ENCODE assay signal across 18 cellular contexts in the genomic region with DNA sequence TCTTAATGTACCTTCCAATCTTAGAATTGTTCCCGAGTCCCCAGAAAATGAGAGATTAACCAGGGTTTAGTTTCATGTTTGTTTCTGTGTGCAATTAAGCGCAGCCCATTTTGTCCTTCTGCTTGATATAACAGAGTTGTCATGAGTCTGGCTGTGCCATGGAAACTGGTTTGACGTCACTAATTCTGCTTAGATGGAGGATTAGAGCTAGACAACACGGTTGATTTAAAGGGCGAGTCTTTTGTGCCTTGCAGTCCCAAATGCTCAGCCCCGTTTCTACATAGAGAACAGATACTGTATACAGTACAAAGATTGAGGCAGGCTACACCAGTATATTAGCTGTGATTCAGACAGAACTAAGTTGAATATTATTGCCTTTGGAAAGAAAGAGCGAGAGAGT. TPM values are rescaled to one million over a fixed set of nuclear protein-coding genes. Genes with fewer than 3 reads are reported as not detected.
DNase-seq lines count a peak whose midpoint lies in the region; ATAC-seq and TF ChIP-seq lines count a peak whose summit lies in the region.
"Had no signal": no experiment of that assay in that cellular context is flagged by ENCODE, and none has a peak within 500 bp of the region (broad histone marks: within the 10 kb centered on the region; RNA-seq: fewer than 3 reads in every experiment).

No MANE protein-coding gene starts in this region.

- DNase-seq in NCI-H748 treated with DMSO at 0.1 percent for 48 hours (lab: John Stamatoyannopoulos, UW) (peak; percentile 48), cerebellum (ENCODE audit: low spot score) (peak; percentile 61), left lung (no peak), type B pancreatic cell (ENCODE audit: extremely low spot score, unreplicated experiment) (no peak), NCI-H2196 (lab: John Stamatoyannopoulos, UW; ENCODE audit: unreplicated experiment) (no peak), MG63 (no peak), GM10266 (ENCODE audit: extremely low spot score) (no peak)
- DNase-seq: activated B cell treated with CpG ODN at 0.5 μM for 24 hours; colonic mucosa; DND-41; mammary epithelial cell; stimulated activated CD4-positive, alpha-beta T cell treated with anti-CD3 and anti-CD28 coated beads, Interleukin-4, amount 100 ng/mL, for 24 hours; stimulated activated CD8-positive, alpha-beta memory T cell treated with anti-CD3 and anti-CD28 coated beads, Interleukin-4, amount 100 ng/mL, for 48 hours had no signal

- H3K27ac Mint-ChIP-seq in type B pancreatic cell = peak overlapping the region; percentile 52
- H3K27ac Mint-ChIP-seq: activated B cell treated with CpG ODN at 0.5 μM for 24 hours; activated T-helper 2 cell treated with anti-CD3 and anti-CD28 coated beads, Interferon-gamma antibody, Interleukin-2, Interleukin-4, amounts not matched to agents 10 μg/mL and 5 μg/mL and 100 μg/mL, durations not matched to agents 14 hours and 24 hours and 36 hours; IgD-negative memory B cell; T-helper 1 cell treated with Interleukin-12 subunit alpha and Interleukin-12 subunit beta and Interleukin-4 antibody, amounts not matched to agents 30 μg/mL and 1 μg/mL, for 36 hours had no signal

- H3K4me3 Mint-ChIP-seq in type B pancreatic cell = no peak overlapping the region
- H3K4me3 Mint-ChIP-seq: activated B cell treated with CpG ODN at 0.5 μM for 24 hours; CD14-positive monocyte; IgD-negative memory B cell; T-helper 1 cell treated with Interleukin-12 subunit alpha and Interleukin-12 subunit beta and Interleukin-4 antibody, amounts not matched to agents 30 μg/mL and 1 μg/mL, for 36 hours had no signal

- H3K27me3 Mint-ChIP-seq in type B pancreatic cell = no peaks in the 10 kb centered on the region
- H3K27me3 Mint-ChIP-seq: activated B cell treated with CpG ODN at 0.5 μM for 24 hours, IgD-negative memory B cell had no signal

- H3K36me3 Mint-ChIP-seq in type B pancreatic cell = peaks cover 8% of the 10 kb centered on the region

- no peaks in the 10 kb centered on the region for H3K27me3 ChIP-seq in left lung
- H3K27me3 ChIP-seq in MG63 = no peaks in the 10 kb centered on the region
- H3K27me3 ChIP-seq: colonic mucosa, neutrophil had no signal

- H3K27ac ChIP-seq in left lung = no peak overlapping the region
- H3K27ac ChIP-seq: colonic mucosa had no signal

- intact Hi-C loops in left lung (cut with DNase I) = no loop called here

- no peak for TF ChIP-seq CTCF in left lung (IDR thresholded peaks at IDR 0.05)
- no peak for TF ChIP-seq CTCF in type B pancreatic cell (conservative IDR thresholded peaks at IDR 0.05)
- no peak for TF ChIP-seq CTCF in GM10266 (IDR thresholded peaks at IDR 0.05; ENCODE audit: control insufficient read depth, insufficient read depth, low read depth, missing control alignments)

- peaks cover 9% of the 10 kb centered on the region for H3K4me1 Mint-ChIP-seq in type B pancreatic cell (ENCODE audit: unreplicated experiment)

- H3K36me3 ChIP-seq in left lung (peaks cover 0 to 12% of the 10 kb centered on the region in 2 donors), MG63 (peaks cover 10% of the 10 kb centered on the region)
- H3K36me3 ChIP-seq: colonic mucosa had no signal

- peak; percentile 34 for ATAC-seq in left lung

- no peaks in the 10 kb centered on the region for H3K9me3 ChIP-seq in left lung
- H3K9me3 ChIP-seq in MG63 = no peaks in the 10 kb centered on the region
- H3K9me3 ChIP-seq: colonic mucosa, neutrophil had no signal

- peaks cover 5 to 20% of the 10 kb centered on the region in 2 donors for H3K4me1 ChIP-seq in left lung
- H3K4me1 ChIP-seq: colonic mucosa had no signal

- H3K4me3 ChIP-seq in left lung (no peak overlapping the region), MG63 (no peak overlapping the region)
- H3K4me3 ChIP-seq: colonic mucosa had no signal

- no peaks in the 10 kb centered on the region for H3K9me3 Mint-ChIP-seq in type B pancreatic cell
- H3K9me3 Mint-ChIP-seq: activated B cell treated with CpG ODN at 0.5 μM for 24 hours; activated T-helper 2 cell treated with anti-CD3 and anti-CD28 coated beads, Interferon-gamma antibody, Interleukin-2, Interleukin-4, amounts not matched to agents 10 μg/mL and 5 μg/mL and 100 μg/mL, durations not matched to agents 14 hours and 24 hours and 36 hours; CD14-positive monocyte; IgD-negative memory B cell; T-helper 1 cell treated with Interleukin-12 subunit alpha and Interleukin-12 subunit beta and Interleukin-4 antibody, amounts not matched to agents 30 μg/mL and 1 μg/mL, for 36 hours had no signal

RNA-seq across cellular contexts. Expression of a gene that starts 45.5 kb away (rescaled TPM):
- total RNA-seq in cerebellum = 30.8 TPM
- total RNA-seq in left lung = 10 to 100 TPM; 28.8 to 36.6 TPM
- total RNA-seq in type B pancreatic cell (ENCODE audit: low replicate concordance) = 27.3 and 30.6 TPM in 2 replicates
- total RNA-seq in MG63 (2014; rRNA removed; shearing (Covaris generic); ENCODE audit: low replicate concordance) = 59.3 and 129 TPM in 2 replicates

Comparison
In these comparisons a context has a peak if more than half of its experiments do, and no peak if none do; other contexts are left out.
1. DNase-seq: peak in NCI-H748 treated with DMSO at 0.1 percent for 48 hours (single experiment) and cerebellum (single experiment); none in left lung (0 of 2), type B pancreatic cell (single experiment), NCI-H2196 (single experiment), MG63 (single experiment) and GM10266 (single experiment).